ENCODE assay signal across 13 cellular contexts in genomic region chr3:75983609-75984290, GRCh38.
A peak's percentile ranks its signal among the peaks of the same experiment; 100 is the strongest.
DNase-seq lines count a peak whose midpoint lies in the region; ATAC-seq and TF ChIP-seq lines count a peak whose summit lies in the region.
"Had no signal": no experiment of that assay in that cellular context is flagged by ENCODE, and none has a peak within 500 bp of the region (broad histone marks: within the 10 kb centered on the region; RNA-seq: fewer than 3 reads in every experiment).

No MANE protein-coding gene starts in this region.

- no peaks in the 10 kb centered on the region for H3K4me1 Mint-ChIP-seq in WTC11
- H3K4me1 Mint-ChIP-seq: H9, IgD-negative memory B cell had no signal

- peaks cover 5% of the 10 kb centered on the region for H3K36me3 Mint-ChIP-seq in WTC11
- H3K36me3 Mint-ChIP-seq: IgD-negative memory B cell had no signal

- no peak overlapping the region for H3K4me3 Mint-ChIP-seq in WTC11
- H3K4me3 Mint-ChIP-seq: H9, IgD-negative memory B cell had no signal

- no peak for TF ChIP-seq CTCF in WTC11 (IDR thresholded peaks at IDR 0.05)

- POLR2A ChIA-PET in WTC11 (lab: Charles Lee): no interaction called here

- CTCF ChIA-PET in WTC11 (lab: Charles Lee): no interaction called here

- peaks cover 6% of the 10 kb centered on the region for H3K9me3 Mint-ChIP-seq in WTC11

- DNase-seq in HCEC 1CT (peak; percentile 75), astrocyte of the hippocampus (ENCODE audit: low read depth, low spot score) (peak; percentile 3), iris pigment epithelial cell (ENCODE audit: low read depth) (peak; percentile 82), WTC11 (ENCODE audit: low spot score) (no peak), NCI-H2196 treated with DMSO at 0.1 percent for 48 hours (lab: John Stamatoyannopoulos, UW; ENCODE audit: unreplicated experiment) (no peak), NCI-H446 treated with DMSO at 0.1 percent for 48 hours (lab: John Stamatoyannopoulos, UW) (no peak)
- DNase-seq: H9, NCI-H1417, NCI-H2029, NCI-H2171 treated with DMSO at 0.1 percent for 48 hours, NCI-H524 had no signal

- ATAC-seq in WTC11 (no peak), GM19452 (IDR thresholded peaks at IDR 0.05; ENCODE audit: unreplicated experiment) (no peak)

- H3K27me3 Mint-ChIP-seq in WTC11 (ENCODE audit: low read depth): no peaks in the 10 kb centered on the region
- H3K27me3 Mint-ChIP-seq: IgD-negative memory B cell had no signal

- no peak overlapping the region for H3K27ac Mint-ChIP-seq in WTC11
- H3K27ac Mint-ChIP-seq: H9, IgD-negative memory B cell had no signal

TF ChIP-seq in WTC11, 78 proteins besides CTCF, POLR2A, EP300 and RAD21:
- TF ChIP-seq EMX1 (CRISPR knock-in tag; IDR thresholded peaks at IDR 0.05): no peak

Comparison
In these comparisons a context has a peak if more than half of its experiments do, and no peak if none do; other contexts are left out.
1. DNase-seq: peak in HCEC 1CT (single experiment), astrocyte of the hippocampus (single experiment) and iris pigment epithelial cell (single experiment); none in WTC11 (single experiment), NCI-H2196 treated with DMSO at 0.1 percent for 48 hours (single experiment) and NCI-H446 treated with DMSO at 0.1 percent for 48 hours (single experiment).